1 cellular context compared by ENCODE assay signal in the genomic region with DNA sequence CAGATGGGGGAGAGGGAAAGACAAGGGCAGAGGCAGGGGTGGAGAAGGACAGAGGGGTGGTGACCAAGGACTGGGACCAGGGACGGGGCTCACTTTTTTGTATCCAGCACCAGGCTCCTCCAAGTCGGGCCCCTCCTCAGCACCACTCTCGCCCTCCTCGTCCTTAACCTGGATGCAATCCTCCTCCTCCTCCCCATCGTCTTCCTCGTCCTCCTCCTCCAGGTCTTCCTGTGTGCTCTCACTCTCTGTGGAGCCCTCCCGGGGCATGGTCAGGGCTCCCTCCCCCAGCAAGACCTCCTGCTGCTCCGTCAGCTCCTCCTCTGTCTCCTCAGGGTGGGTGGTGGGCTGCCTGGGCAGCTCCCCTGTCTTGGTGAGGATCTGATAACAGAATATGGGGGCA.
TF ChIP-seq lines count a peak whose summit lies in the region.

No MANE protein-coding gene starts in this region.

TF ChIP-seq in K562, 482 proteins besides CTCF, POLR2A, EP300 and RAD21:
- no peak for TF ChIP-seq CCNT2 (IDR thresholded peaks at IDR 0.05; ENCODE audit: borderline replicate concordance, extremely low read depth, insufficient read length, low read depth, low read length)
- 0 out of 2 replicates have a peak, but pooled peaks have one; percentile 3 for TF ChIP-seq CREB1 (IDR thresholded peaks at IDR 0.05)
- TF ChIP-seq CREB1 (CRISPR knock-in tag; IDR thresholded peaks at IDR 0.05) = no peak
- peak in 1 of 2 experiments; percentile 8; a peak in 1 of 4 replicates for TF ChIP-seq MNT (conservative IDR thresholded peaks at IDR 0.05)
- no peak for TF ChIP-seq CEBPG (CRISPR knock-in tag; IDR thresholded peaks at IDR 0.05)
- no peak for TF ChIP-seq CEBPG (tag; conservative IDR thresholded peaks at IDR 0.05 in 1 of 2, IDR thresholded peaks at IDR 0.05 in 1 of 2)
- TF ChIP-seq, protein P1, sequence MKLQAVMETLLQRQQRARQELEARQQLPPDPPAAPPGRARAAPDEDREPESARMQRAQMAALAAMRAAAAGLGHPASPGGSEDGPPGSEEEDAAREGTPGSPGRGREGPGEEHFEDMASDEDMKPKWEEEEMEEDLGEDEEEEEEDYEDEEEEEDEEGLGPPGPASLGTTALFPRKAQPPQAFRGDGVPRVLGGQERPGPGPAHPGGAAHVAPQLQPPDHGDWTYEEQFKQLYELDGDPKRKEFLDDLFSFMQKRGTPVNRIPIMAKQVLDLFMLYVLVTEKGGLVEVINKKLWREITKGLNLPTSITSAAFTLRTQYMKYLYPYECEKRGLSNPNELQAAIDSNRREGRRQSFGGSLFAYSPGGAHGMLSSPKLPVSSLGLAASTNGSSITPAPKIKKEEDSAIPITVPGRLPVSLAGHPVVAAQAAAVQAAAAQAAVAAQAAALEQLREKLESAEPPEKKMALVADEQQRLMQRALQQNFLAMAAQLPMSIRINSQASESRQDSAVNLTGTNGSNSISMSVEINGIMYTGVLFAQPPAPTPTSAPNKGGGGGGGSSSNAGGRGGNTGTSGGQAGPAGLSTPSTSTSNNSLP (IDR thresholded peaks at IDR 0.05; ENCODE audit: borderline replicate concordance, low read depth, low read length) = no peak
- TF ChIP-seq GABPB1 (CRISPR knock-in tag; IDR thresholded peaks at IDR 0.05) = 0 out of 2 replicates have a peak, but pooled peaks have one; percentile 9
- TF ChIP-seq ZBTB7A (IDR thresholded peaks at IDR 0.05; ENCODE audit: borderline replicate concordance, control insufficient read depth, low read depth, low read length) = peak; percentile 51; the same call in 1 of the 2 replicates
- TF ChIP-seq, protein P2, sequence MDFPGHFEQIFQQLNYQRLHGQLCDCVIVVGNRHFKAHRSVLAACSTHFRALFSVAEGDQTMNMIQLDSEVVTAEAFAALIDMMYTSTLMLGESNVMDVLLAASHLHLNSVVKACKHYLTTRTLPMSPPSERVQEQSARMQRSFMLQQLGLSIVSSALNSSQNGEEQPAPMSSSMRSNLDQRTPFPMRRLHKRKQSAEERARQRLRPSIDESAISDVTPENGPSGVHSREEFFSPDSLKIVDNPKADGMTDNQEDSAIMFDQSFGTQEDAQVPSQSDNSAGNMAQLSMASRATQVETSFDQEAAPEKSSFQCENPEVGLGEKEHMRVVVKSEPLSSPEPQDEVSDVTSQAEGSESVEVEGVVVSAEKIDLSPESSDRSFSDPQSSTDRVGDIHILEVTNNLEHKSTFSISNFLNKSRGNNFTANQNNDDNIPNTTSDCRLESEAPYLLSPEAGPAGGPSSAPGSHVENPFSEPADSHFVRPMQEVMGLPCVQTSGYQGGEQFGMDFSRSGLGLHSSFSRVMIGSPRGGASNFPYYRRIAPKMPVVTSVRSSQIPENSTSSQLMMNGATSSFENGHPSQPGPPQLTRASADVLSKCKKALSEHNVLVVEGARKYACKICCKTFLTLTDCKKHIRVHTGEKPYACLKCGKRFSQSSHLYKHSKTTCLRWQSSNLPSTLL (IDR thresholded peaks at IDR 0.05) = no peak
- TF ChIP-seq CTBP1 (IDR thresholded peaks at IDR 0.05; ENCODE audit: borderline replicate concordance) = peak; percentile 20; the same call in 1 of the 2 replicates
- TF ChIP-seq BDP1 (IDR thresholded peaks at IDR 0.05; ENCODE audit: insufficient read depth, insufficient read length) = no peak
- TF ChIP-seq ZNF263 (CRISPR knock-in tag; IDR thresholded peaks at IDR 0.05; ENCODE audit: borderline replicate concordance) = peak; percentile 95
